25 cellular contexts compared by ENCODE assay signal in genomic region chr4:147991543-147992295, GRCh38.
DNase-seq lines count a peak whose midpoint lies in the region; ATAC-seq and TF ChIP-seq lines count a peak whose summit lies in the region.
"Had no signal": no experiment of that assay in that cellular context is flagged by ENCODE, and none has a peak within 500 bp of the region (broad histone marks: within the 10 kb centered on the region; RNA-seq: fewer than 3 reads in every experiment).

No MANE protein-coding gene starts in this region.

- intact Hi-C loops in Right ventricle myocardium inferior (cut with DNase I) (loop anchor here (5.0 kb wide), 1 partner anchor 61 kb away; no protein-coding TSS in a partner anchor), cardiac septum (cut with DNase I) (loop anchor here (5.0 kb wide), 1 partner anchor 61 kb away; no protein-coding TSS in a partner anchor), posterior cingulate gyrus (cut with DNase I) (no loop called here), vagina (cut with DNase I) (no loop called here)

- H3K36me3 ChIP-seq in WERI-Rb-1: no peaks in the 10 kb centered on the region
- H3K36me3 ChIP-seq in vagina: no peaks in the 10 kb centered on the region
- H3K36me3 ChIP-seq: lower lobe of right lung, suprapubic skin had no signal

- H3K9me3 ChIP-seq in WERI-Rb-1 (ENCODE audit: severe bottlenecking) (no peaks in the 10 kb centered on the region), vagina (no peaks in the 10 kb centered on the region)
- H3K9me3 ChIP-seq: lower lobe of right lung, mucosa of descending colon, suprapubic skin had no signal

- peak; percentile 86 for ATAC-seq in Right ventricle myocardium inferior
- ATAC-seq: activated naive CD4-positive, alpha-beta T cell treated with anti-CD3 and anti-CD28 coated beads, Interleukin-2, amount 50 U/mL, for 72 hours; activated T-helper 17 cell treated with anti-CD3 and anti-CD28 coated beads, Interleukin-2, amount 50 U/mL, for 72 hours; lower lobe of right lung; mucosa of descending colon had no signal

- TF ChIP-seq CTCF in WERI-Rb-1 (IDR thresholded peaks at IDR 0.05; ENCODE audit: low read depth, low read length) (no peak), vagina (IDR thresholded peaks at IDR 0.05) (no peak)

- no peak overlapping the region for H3K4me3 ChIP-seq in WERI-Rb-1 (ENCODE audit: low read depth, low read length)
- no peak overlapping the region for H3K4me3 ChIP-seq in vagina
- H3K4me3 ChIP-seq: lower lobe of right lung, mucosa of descending colon, SK-N-MC, suprapubic skin had no signal

- peaks cover 32% of the 10 kb centered on the region for H3K4me1 ChIP-seq in vagina
- H3K4me1 ChIP-seq: lower lobe of right lung had no signal

- H3K27ac ChIP-seq in WERI-Rb-1: no peak overlapping the region
- no peak overlapping the region for H3K27ac ChIP-seq in vagina
- H3K27ac ChIP-seq: 22Rv1, lower lobe of right lung, RWPE1, SK-N-MC, suprapubic skin had no signal

- no peak for DNase-seq in Right ventricle myocardium inferior (ENCODE audit: missing footprints)
- DNase-seq in cardiac septum (ENCODE audit: low spot score): no peak
- peak; percentile 64 for DNase-seq in medulla oblongata (ENCODE audit: extremely low spot score)
- DNase-seq in renal cortical epithelial cell (ENCODE audit: low read depth): peak; percentile 36
- no peak for DNase-seq in posterior cingulate gyrus
- DNase-seq in WERI-Rb-1: no peak
- DNase-seq in vagina (ENCODE audit: extremely low spot score in 2 of 2): no peak
- no peak for DNase-seq in inferior parietal cortex (ENCODE audit: extremely low spot score)
- DNase-seq: activated CD4-positive, alpha-beta memory T cell treated with anti-CD3 and anti-CD28 coated beads, Interleukin-2, amount 10 ng/mL, durations not matched to agents 7 days and 5 days; activated CD4-positive, CD25-positive, alpha-beta regulatory T cell treated with anti-CD3 and anti-CD28 coated beads, Interleukin-2, amount 50 U/mL, for 72 hours; CD4-positive, CD25-positive, alpha-beta regulatory T cell; central memory CD4-positive, alpha-beta T cell; lower lobe of right lung; mucosa of descending colon; NCI-H1436 treated with DMSO at 0.1 percent for 48 hours; NCI-H446 treated with DMSO at 0.1 percent for 48 hours; NCI-H82; stimulated activated CD4-positive, alpha-beta T cell treated with anti-CD3 and anti-CD28 coated beads, Interleukin-12 subunit alpha, Interleukin-12 subunit beta, amount 100 ng/mL, for 4 hours; stimulated activated CD4-positive, alpha-beta T cell treated with anti-CD3 and anti-CD28 coated beads, Interleukin-4, amount 100 ng/mL, for 1 hour had no signal

- no peak for TF ChIP-seq POLR2A in vagina (IDR thresholded peaks at IDR 0.05)

- H3K27me3 ChIP-seq in WERI-Rb-1 (ENCODE audit: insufficient read depth, low read depth, severe bottlenecking): no peaks in the 10 kb centered on the region
- H3K27me3 ChIP-seq in vagina: no peaks in the 10 kb centered on the region
- H3K27me3 ChIP-seq: suprapubic skin had no signal

Comparison
In these comparisons a context has a peak if more than half of its experiments do, and no peak if none do; other contexts are left out.
1. DNase-seq: peak in medulla oblongata (single experiment) and renal cortical epithelial cell (single experiment); none in Right ventricle myocardium inferior (single experiment), cardiac septum (single experiment), posterior cingulate gyrus (0 of 10), WERI-Rb-1 (single experiment), vagina (0 of 2) and inferior parietal cortex (single experiment).
2. intact Hi-C loops: an anchor here in Right ventricle myocardium inferior (5.0 kb wide) and cardiac septum (5.0 kb wide); none called in posterior cingulate gyrus and vagina.